In the genomic region with DNA sequence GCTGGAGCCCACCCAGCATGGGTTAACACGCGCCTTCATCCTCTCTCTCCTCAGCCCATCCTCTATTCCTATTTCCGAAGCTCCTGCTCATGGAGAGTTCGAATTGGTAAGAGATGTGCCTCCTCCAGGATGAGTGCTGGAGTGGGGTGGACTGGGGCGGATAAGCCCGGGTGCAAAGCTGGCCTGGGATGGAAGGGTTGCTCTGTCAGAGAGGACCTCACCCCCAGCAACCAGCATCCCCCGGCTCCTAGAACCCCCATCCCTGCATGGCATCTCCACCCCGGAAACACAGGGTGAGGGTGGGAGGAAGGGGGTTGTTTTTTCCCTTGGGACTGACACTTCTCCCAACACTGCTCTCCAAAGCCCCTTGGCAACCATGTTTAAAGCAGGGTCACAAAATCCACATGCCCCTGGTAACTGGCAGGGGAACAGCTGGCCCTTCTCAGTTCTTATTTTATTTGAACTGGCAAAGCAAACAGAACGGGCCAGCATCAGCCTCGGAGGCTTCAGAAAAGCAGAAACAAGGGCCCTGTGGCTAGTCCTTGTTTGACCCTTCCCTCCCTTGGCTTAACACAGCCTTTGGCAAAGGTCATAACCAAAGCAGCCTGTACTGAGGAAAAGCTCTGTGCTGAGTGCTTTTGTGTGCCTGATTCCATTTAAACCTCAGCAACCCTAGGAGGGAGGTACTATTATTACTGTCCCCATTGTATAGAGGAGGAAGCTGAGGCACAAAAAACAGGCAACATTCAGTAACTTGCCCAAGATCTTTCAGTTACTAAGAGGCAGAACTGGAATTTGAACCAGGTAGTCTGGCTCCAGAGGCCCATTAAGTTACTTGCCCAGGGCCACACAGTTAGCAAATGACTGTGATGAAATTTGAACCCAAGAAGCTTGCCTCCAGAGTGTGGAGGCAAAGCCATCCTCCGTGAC, we compare ENCODE assay signal across 1 cellular context.
TF ChIP-seq lines count a peak whose summit lies in the region.

No MANE protein-coding gene starts in this region.

TF ChIP-seq in K562, 482 proteins besides CTCF, POLR2A, EP300 and RAD21:
- no peak for TF ChIP-seq HCFC1 (IDR thresholded peaks at IDR 0.05; ENCODE audit: low read depth, low read length)
- TF ChIP-seq RBM25 (IDR thresholded peaks at IDR 0.05; ENCODE audit: low read depth, low read length, severe bottlenecking), result peak; percentile 28
- no peak for TF ChIP-seq ZNF23 (CRISPR knock-in tag; IDR thresholded peaks at IDR 0.05)
